ENCODE assay signal across 1 cellular context in the genomic region with DNA sequence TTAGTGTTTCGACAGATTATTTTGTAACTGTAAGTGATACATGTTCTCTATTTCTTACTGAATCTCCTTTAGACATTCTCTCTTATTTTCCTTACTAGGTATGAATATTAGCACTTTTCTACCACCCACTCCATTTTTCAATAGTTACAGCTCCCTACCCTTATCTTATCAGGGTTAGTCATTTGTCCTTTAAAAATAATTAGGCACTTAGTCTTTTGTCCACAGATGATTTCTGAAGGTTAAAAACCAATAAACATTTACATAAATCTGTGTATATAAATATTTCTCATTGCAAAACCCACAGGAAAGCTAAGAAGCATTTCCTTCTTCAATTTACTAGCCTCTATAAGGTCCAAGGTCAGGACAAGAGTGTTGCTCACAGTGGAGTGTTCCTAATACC.
TF ChIP-seq lines count a peak whose summit lies in the region.

No MANE protein-coding gene starts in this region.

TF ChIP-seq in K562, 482 proteins besides CTCF, POLR2A, EP300 and RAD21 (continued from another document):
- no peak for TF ChIP-seq THRAP3 (IDR thresholded peaks at IDR 0.05; ENCODE audit: borderline replicate concordance)
- TF ChIP-seq EGR1 (conservative IDR thresholded peaks at IDR 0.05), result 0 out of 2 replicates have a peak, but pooled peaks have one; percentile 15
- TF ChIP-seq ZNF232 (CRISPR knock-in tag; IDR thresholded peaks at IDR 0.05), result no peak
- no peak for TF ChIP-seq NFYB (IDR thresholded peaks at IDR 0.05; ENCODE audit: extremely low read depth, insufficient read length)
- TF ChIP-seq CCAR2 (IDR thresholded peaks at IDR 0.05; ENCODE audit: low read depth, low read length), result no peak
- no peak for TF ChIP-seq NFRKB (IDR thresholded peaks at IDR 0.05; ENCODE audit: low read depth)
- TF ChIP-seq, protein P1, sequence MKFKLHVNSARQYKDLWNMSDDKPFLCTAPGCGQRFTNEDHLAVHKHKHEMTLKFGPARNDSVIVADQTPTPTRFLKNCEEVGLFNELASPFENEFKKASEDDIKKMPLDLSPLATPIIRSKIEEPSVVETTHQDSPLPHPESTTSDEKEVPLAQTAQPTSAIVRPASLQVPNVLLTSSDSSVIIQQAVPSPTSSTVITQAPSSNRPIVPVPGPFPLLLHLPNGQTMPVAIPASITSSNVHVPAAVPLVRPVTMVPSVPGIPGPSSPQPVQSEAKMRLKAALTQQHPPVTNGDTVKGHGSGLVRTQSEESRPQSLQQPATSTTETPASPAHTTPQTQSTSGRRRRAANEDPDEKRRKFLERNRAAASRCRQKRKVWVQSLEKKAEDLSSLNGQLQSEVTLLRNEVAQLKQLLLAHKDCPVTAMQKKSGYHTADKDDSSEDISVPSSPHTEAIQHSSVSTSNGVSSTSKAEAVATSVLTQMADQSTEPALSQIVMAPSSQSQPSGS (CRISPR knock-in tag; IDR thresholded peaks at IDR 0.05), result no peak
- TF ChIP-seq MAZ (CRISPR knock-in tag; conservative IDR thresholded peaks at IDR 0.05 in 1 of 2, IDR thresholded peaks at IDR 0.05 in 1 of 2), result no peak
